In the genomic region with DNA sequence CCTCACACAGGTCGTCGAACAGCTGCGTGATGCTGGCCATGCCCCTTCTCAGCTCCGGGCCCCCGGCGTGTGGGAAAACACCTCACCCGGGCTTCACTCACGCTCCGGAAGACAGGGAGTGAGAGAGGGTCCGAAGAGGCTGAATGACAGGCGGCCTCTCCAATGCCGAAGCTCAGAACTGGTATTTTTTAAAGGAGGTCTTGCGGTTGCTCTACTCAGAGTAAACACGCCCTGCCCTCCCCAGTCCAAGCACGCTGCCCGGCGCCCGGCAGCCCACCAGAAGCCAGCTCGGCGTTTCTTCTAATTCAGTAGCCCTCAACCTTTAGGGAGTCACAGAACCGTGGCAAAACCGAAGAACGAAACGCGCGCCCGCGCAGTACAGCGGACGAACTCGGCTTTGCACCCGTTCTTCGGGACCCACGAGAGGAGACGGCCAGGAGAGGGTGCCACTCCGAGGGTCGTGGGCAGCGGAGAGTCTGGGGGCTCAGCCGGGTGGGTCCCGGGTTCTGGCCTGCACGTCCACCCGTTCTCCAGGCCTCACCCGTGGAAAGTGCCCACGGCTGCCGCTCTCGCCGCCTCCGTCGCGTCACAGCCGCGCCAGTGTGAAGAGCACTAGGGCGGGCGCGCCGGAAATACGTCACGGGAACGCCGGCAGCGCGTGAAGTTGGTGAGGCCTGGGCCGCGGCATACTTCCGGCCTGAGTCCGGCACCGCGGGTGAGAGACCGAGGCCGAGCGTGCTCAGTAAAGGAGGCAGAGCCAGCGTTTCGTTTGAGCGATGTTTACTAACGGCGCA, we compare ENCODE assay signal across 1 cellular context.
TF ChIP-seq lines count a peak whose summit lies in the region.

A gene with protein sequence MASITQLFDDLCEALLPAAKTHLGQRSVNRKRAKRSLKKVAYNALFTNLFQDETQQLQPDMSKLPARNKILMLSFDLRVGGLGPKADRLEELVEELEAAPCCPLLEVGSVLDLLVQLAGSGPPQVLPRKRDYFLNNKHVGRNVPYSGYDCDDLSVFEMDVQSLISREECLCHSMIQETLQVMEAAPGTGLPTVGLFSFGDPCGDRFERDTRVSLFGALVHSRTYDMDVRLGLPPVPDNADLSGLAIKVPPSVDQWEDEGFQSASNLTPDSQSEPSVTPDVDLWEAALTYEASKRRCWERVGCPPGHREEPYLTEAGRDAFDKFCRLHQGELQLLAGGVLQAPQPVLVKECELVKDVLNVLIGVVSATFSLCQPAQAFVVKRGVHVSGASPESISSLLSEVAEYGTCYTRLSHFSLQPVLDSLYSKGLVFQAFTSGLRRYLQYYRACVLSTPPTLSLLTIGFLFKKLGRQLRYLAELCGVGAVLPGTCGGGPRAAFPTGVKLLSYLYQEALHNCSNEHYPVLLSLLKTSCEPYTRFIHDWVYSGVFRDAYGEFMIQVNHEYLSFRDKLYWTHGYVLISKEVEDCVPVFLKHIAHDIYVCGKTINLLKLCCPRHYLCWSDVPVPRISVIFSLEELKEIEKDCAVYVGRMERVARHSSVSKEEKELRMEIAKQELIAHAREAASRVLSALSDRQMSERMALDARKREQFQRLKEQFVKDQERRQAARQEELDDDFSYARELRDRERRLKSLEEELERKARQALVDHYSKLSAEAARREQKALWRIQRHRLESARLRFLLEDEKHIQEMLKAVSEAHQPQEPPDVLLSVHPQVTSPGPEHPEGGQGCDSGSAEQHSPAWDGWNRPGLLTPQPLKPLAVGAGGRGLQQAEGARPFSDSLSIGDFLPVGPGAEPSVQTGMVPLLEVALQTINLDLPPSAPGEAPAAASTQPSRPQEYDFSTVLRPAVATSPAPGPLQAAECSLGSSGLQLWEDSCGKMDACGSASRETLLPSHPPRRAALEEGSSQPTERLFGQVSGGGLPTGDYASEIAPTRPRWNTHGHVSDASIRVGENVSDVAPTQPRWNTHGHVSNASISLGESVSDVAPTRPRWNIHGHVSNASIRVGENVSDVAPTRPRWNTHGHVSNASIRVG (N-terminal part only) (minus strand): TSS at position 604 of the 794 bp plus-strand sequence. CDS start 564 bp downstream, at position 40.

TF ChIP-seq in GM12878, 131 proteins besides CTCF, POLR2A, EP300 and RAD21 (continued from another document and continues in another):
- TF ChIP-seq, protein P1, sequence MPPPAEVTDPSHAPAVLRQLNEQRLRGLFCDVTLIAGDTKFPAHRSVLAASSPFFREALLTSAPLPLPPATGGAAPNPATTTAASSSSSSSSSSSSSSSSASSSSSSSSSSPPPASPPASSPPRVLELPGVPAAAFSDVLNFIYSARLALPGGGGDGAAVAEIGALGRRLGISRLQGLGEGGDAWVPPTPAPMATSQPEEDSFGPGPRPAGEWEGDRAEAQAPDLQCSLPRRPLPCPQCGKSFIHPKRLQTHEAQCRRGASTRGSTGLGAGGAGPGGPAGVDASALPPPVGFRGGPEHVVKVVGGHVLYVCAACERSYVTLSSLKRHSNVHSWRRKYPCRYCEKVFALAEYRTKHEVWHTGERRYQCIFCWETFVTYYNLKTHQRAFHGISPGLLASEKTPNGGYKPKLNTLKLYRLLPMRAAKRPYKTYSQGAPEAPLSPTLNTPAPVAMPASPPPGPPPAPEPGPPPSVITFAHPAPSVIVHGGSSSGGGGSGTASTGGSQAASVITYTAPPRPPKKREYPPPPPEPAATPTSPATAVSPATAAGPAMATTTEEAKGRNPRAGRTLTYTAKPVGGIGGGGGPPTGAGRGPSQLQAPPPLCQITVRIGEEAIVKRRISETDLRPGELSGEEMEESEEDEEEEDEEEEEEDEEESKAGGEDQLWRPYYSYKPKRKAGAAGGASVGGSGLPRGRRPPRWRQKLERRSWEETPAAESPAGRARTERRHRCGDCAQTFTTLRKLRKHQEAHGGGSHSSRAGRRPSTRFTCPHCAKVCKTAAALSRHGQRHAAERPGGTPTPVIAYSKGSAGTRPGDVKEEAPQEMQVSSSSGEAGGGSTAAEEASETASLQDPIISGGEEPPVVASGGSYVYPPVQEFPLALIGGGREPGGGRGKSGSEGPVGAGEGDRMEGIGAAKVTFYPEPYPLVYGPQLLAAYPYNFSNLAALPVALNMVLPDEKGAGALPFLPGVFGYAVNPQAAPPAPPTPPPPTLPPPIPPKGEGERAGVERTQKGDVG (CRISPR knock-in tag; IDR thresholded peaks at IDR 0.05) = no peak
- TF ChIP-seq, protein P2, sequence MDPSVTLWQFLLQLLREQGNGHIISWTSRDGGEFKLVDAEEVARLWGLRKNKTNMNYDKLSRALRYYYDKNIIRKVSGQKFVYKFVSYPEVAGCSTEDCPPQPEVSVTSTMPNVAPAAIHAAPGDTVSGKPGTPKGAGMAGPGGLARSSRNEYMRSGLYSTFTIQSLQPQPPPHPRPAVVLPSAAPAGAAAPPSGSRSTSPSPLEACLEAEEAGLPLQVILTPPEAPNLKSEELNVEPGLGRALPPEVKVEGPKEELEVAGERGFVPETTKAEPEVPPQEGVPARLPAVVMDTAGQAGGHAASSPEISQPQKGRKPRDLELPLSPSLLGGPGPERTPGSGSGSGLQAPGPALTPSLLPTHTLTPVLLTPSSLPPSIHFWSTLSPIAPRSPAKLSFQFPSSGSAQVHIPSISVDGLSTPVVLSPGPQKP (IDR thresholded peaks at IDR 0.05; ENCODE audit: low read depth, low read length) = peak; percentile 86
- TF ChIP-seq, protein P3, sequence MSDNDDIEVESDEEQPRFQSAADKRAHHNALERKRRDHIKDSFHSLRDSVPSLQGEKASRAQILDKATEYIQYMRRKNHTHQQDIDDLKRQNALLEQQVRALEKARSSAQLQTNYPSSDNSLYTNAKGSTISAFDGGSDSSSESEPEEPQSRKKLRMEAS (IDR thresholded peaks at IDR 0.05; ENCODE audit: low read depth, low read length) = peak; percentile 85
- TF ChIP-seq, protein P4, sequence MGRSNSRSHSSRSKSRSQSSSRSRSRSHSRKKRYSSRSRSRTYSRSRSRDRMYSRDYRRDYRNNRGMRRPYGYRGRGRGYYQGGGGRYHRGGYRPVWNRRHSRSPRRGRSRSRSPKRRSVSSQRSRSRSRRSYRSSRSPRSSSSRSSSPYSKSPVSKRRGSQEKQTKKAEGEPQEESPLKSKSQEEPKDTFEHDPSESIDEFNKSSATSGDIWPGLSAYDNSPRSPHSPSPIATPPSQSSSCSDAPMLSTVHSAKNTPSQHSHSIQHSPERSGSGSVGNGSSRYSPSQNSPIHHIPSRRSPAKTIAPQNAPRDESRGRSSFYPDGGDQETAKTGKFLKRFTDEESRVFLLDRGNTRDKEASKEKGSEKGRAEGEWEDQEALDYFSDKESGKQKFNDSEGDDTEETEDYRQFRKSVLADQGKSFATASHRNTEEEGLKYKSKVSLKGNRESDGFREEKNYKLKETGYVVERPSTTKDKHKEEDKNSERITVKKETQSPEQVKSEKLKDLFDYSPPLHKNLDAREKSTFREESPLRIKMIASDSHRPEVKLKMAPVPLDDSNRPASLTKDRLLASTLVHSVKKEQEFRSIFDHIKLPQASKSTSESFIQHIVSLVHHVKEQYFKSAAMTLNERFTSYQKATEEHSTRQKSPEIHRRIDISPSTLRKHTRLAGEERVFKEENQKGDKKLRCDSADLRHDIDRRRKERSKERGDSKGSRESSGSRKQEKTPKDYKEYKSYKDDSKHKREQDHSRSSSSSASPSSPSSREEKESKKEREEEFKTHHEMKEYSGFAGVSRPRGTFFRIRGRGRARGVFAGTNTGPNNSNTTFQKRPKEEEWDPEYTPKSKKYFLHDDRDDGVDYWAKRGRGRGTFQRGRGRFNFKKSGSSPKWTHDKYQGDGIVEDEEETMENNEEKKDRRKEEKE (IDR thresholded peaks at IDR 0.05) = no peak
- TF ChIP-seq FOXK2 (IDR thresholded peaks at IDR 0.05) (peak; percentile 39), SREBF2 (IDR thresholded peaks at IDR 0.05; ENCODE audit: low read length) (0 out of 2 replicates have a peak, but pooled peaks have one; percentile 35), SRF (IDR thresholded peaks at IDR 0.05; ENCODE audit: low read depth in 2 of 2, low read length in 2 of 2) (peak; percentile 33 to 91; a peak in 2 of 4 replicates), ETV6 (conservative IDR thresholded peaks at IDR 0.05 in 1 of 2, IDR thresholded peaks at IDR 0.05 in 1 of 2; ENCODE audit: borderline replicate concordance in 1 of 2, low read depth in 1 of 2) (no peak), NBN (IDR thresholded peaks at IDR 0.05) (peak; percentile 99), STAT3 (IDR thresholded peaks at IDR 0.05; ENCODE audit: low read depth, low read length) (no peak), TBL1XR1 (IDR thresholded peaks at IDR 0.05; ENCODE audit: low read depth, low read length) (no peak), ZNF384 (IDR thresholded peaks at IDR 0.05; ENCODE audit: borderline replicate concordance, low read depth, low read length) (peak; percentile 37; the same call in 1 of the 2 replicates), BMI1 (IDR thresholded peaks at IDR 0.05; ENCODE audit: borderline replicate concordance) (no peak), RCOR1 (conservative IDR thresholded peaks at IDR 0.05; ENCODE audit: low read depth, low read length) (no peak), EED (IDR thresholded peaks at IDR 0.05; ENCODE audit: low read depth) (no peak), RBBP5 (conservative IDR thresholded peaks at IDR 0.05) (no peak), PAX8 (IDR thresholded peaks at IDR 0.05) (no peak), KAT2A (conservative IDR thresholded peaks at IDR 0.05; ENCODE audit: control insufficient read depth, low read depth, low read length) (no peak), MEF2A (IDR thresholded peaks at IDR 0.05; ENCODE audit: insufficient read depth, low read depth, low read length) (peak; percentile 61; the same call in 1 of the 2 replicates), PML (IDR thresholded peaks at IDR 0.05; ENCODE audit: low read length) (peak; percentile 70; the same call in 1 of the 2 replicates), HDAC6 (IDR thresholded peaks at IDR 0.05; ENCODE audit: unreplicated experiment) (no peak), BRCA1 (IDR thresholded peaks at IDR 0.05; ENCODE audit: low read depth, low read length) (no peak), CBX5 (IDR thresholded peaks at IDR 0.05; ENCODE audit: low read depth) (no peak), ZNF24 (IDR thresholded peaks at IDR 0.05) (no peak), IKZF2 (IDR thresholded peaks at IDR 0.05) (no peak), BCL11A (IDR thresholded peaks at IDR 0.05; ENCODE audit: low read depth, low read length) (no peak), RB1 (IDR thresholded peaks at IDR 0.05; ENCODE audit: borderline replicate concordance) (peak; percentile 84; the same call in 1 of the 2 replicates), TCF3 (IDR thresholded peaks at IDR 0.05; ENCODE audit: borderline replicate concordance, insufficient read depth, low read depth, low read length) (no peak), STAT1 (conservative IDR thresholded peaks at IDR 0.05) (0 out of 2 replicates have a peak, but pooled peaks have one; percentile 45), NFXL1 (IDR thresholded peaks at IDR 0.05; ENCODE audit: borderline replicate concordance) (no peak), LARP7 (IDR thresholded peaks at IDR 0.05) (peak; percentile 87), BHLHE40 (IDR thresholded peaks at IDR 0.05; ENCODE audit: borderline replicate concordance in 1 of 2, low read depth in 2 of 2, low read length in 1 of 2) (peak; percentile 70 to 82; a peak in 3 of 4 replicates), CHD4 (IDR thresholded peaks at IDR 0.05) (no peak), TCF7 (IDR thresholded peaks at IDR 0.05; ENCODE audit: borderline replicate concordance) (no peak)
- TF ChIP-seq, protein P5, sequence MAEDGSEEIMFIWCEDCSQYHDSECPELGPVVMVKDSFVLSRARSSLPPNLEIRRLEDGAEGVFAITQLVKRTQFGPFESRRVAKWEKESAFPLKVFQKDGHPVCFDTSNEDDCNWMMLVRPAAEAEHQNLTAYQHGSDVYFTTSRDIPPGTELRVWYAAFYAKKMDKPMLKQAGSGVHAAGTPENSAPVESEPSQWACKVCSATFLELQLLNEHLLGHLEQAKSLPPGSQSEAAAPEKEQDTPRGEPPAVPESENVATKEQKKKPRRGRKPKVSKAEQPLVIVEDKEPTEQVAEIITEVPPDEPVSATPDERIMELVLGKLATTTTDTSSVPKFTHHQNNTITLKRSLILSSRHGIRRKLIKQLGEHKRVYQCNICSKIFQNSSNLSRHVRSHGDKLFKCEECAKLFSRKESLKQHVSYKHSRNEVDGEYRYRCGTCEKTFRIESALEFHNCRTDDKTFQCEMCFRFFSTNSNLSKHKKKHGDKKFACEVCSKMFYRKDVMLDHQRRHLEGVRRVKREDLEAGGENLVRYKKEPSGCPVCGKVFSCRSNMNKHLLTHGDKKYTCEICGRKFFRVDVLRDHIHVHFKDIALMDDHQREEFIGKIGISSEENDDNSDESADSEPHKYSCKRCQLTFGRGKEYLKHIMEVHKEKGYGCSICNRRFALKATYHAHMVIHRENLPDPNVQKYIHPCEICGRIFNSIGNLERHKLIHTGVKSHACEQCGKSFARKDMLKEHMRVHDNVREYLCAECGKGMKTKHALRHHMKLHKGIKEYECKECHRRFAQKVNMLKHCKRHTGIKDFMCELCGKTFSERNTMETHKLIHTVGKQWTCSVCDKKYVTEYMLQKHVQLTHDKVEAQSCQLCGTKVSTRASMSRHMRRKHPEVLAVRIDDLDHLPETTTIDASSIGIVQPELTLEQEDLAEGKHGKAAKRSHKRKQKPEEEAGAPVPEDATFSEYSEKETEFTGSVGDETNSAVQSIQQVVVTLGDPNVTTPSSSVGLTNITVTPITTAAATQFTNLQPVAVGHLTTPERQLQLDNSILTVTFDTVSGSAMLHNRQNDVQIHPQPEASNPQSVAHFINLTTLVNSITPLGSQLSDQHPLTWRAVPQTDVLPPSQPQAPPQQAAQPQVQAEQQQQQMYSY (CRISPR knock-in tag; IDR thresholded peaks at IDR 0.05) = no peak
- TF ChIP-seq, protein P6, sequence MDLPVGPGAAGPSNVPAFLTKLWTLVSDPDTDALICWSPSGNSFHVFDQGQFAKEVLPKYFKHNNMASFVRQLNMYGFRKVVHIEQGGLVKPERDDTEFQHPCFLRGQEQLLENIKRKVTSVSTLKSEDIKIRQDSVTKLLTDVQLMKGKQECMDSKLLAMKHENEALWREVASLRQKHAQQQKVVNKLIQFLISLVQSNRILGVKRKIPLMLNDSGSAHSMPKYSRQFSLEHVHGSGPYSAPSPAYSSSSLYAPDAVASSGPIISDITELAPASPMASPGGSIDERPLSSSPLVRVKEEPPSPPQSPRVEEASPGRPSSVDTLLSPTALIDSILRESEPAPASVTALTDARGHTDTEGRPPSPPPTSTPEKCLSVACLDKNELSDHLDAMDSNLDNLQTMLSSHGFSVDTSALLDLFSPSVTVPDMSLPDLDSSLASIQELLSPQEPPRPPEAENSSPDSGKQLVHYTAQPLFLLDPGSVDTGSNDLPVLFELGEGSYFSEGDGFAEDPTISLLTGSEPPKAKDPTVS (IDR thresholded peaks at IDR 0.05; ENCODE audit: low read depth, low read length) = no peak
- TF ChIP-seq, protein P7, sequence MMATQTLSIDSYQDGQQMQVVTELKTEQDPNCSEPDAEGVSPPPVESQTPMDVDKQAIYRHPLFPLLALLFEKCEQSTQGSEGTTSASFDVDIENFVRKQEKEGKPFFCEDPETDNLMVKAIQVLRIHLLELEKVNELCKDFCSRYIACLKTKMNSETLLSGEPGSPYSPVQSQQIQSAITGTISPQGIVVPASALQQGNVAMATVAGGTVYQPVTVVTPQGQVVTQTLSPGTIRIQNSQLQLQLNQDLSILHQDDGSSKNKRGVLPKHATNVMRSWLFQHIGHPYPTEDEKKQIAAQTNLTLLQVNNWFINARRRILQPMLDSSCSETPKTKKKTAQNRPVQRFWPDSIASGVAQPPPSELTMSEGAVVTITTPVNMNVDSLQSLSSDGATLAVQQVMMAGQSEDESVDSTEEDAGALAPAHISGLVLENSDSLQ (IDR thresholded peaks at IDR 0.05) = peak; percentile 98
- TF ChIP-seq, protein P8, sequence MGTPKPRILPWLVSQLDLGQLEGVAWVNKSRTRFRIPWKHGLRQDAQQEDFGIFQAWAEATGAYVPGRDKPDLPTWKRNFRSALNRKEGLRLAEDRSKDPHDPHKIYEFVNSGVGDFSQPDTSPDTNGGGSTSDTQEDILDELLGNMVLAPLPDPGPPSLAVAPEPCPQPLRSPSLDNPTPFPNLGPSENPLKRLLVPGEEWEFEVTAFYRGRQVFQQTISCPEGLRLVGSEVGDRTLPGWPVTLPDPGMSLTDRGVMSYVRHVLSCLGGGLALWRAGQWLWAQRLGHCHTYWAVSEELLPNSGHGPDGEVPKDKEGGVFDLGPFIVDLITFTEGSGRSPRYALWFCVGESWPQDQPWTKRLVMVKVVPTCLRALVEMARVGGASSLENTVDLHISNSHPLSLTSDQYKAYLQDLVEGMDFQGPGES (IDR thresholded peaks at IDR 0.05) = no peak
